Comparison of ENCODE assay signal across 22 cellular contexts in genomic region chr14:88269816-88270416, GRCh38. TPM values are rescaled to one million over a fixed set of nuclear protein-coding genes. Genes with fewer than 3 reads are reported as not detected.
DNase-seq lines count a peak whose midpoint lies in the region; ATAC-seq and TF ChIP-seq lines count a peak whose summit lies in the region.
"Had no signal": no experiment of that assay in that cellular context is flagged by ENCODE, and none has a peak within 500 bp of the region (broad histone marks: within the 10 kb centered on the region; RNA-seq: fewer than 3 reads in every experiment).

No MANE protein-coding gene starts in this region.

- 12 to 18% methylated on average over 6 to 12 of the region's 12 CpGs for WGBS in body of pancreas, 2 donors

- BruUV-seq in Caco-2 (replicated peaks; lab: Mats Ljungman, UMichigan) = no TSS peak

- H3K4me1 Mint-ChIP-seq in Caco-2 (ENCODE audit: low read depth, unreplicated experiment) = peaks cover 22% of the 10 kb centered on the region
- H3K4me1 Mint-ChIP-seq in activated T-cell treated with anti-CD3 and anti-CD28 coated beads, Interleukin-2, amount 50 U/mL, for 72 hours (ENCODE audit: low read depth) = no peaks in the 10 kb centered on the region
- H3K4me1 Mint-ChIP-seq: B cell had no signal

- ATAC-seq in body of pancreas = peak; percentile 36
- ATAC-seq in left colon = peak; percentile 74
- ATAC-seq in GM18867 (IDR thresholded peaks at IDR 0.05; ENCODE audit: unreplicated experiment) = no peak
- no peak for ATAC-seq in GM18511 (IDR thresholded peaks at IDR 0.05; ENCODE audit: unreplicated experiment)
- no peak for ATAC-seq in HG02623 (IDR thresholded peaks at IDR 0.05; ENCODE audit: unreplicated experiment)
- ATAC-seq in activated T-cell treated with anti-CD3 and anti-CD28 coated beads, Interleukin-2, amount 50 U/mL, for 72 hours (replicated peaks in 1 of 2) = no peak

- DNase-seq in Caco-2 (no peak), body of pancreas (peak; percentile 14 to 37 (median 26)), left colon (peak; percentile 36 to 46), osteoblast (ENCODE audit: insufficient read length, low spot score, missing footprints) (peak; percentile 70)
- no peak for DNase-seq in activated T-cell treated with anti-CD3 and anti-CD28 coated beads, Interleukin-2, amount 50 U/mL, for 72 hours
- DNase-seq: 8988T, DMS 273 treated with DMSO at 0.1 percent for 48 hours, DND-41, GDM1, GM23248, KBM-7, NCI-H1694 treated with DMSO at 0.1 percent for 48 hours, NCI-H2107, NCI-H510A treated with DMSO at 0.1 percent for 48 hours, NCI-H82, OCI-M1, SHP77 had no signal

- H3K27me3 ChIP-seq in Caco-2 (replicated peaks; ENCODE audit: control insufficient read depth, insufficient read depth, low read length) (no peaks in the 10 kb centered on the region), body of pancreas (no peaks in the 10 kb centered on the region), osteoblast (ENCODE audit: insufficient read depth, low read length) (no peaks in the 10 kb centered on the region)

- H2AFZ ChIP-seq in osteoblast (ENCODE audit: low read length) = no peak overlapping the region
- H2AFZ ChIP-seq: GM23248 had no signal

- H3K4me3 ChIP-seq in Caco-2 (ENCODE audit: low read depth, low read length) (no peak overlapping the region), body of pancreas (no peak overlapping the region), osteoblast (ENCODE audit: insufficient read depth, low read length) (no peak overlapping the region)
- H3K4me3 ChIP-seq: GM23248 had no signal

- peak overlapping the region; percentile 79 for H3K27ac Mint-ChIP-seq in Caco-2 (ENCODE audit: unreplicated experiment)
- H3K27ac Mint-ChIP-seq in activated T-cell treated with anti-CD3 and anti-CD28 coated beads, Interleukin-2, amount 50 U/mL, for 72 hours = no peak overlapping the region
- H3K27ac Mint-ChIP-seq: B cell had no signal

- H3K9me3 Mint-ChIP-seq in Caco-2 (ENCODE audit: unreplicated experiment) = no peaks in the 10 kb centered on the region
- no peaks in the 10 kb centered on the region for H3K9me3 Mint-ChIP-seq in activated T-cell treated with anti-CD3 and anti-CD28 coated beads, Interleukin-2, amount 50 U/mL, for 72 hours

- no peaks in the 10 kb centered on the region for H3K36me3 ChIP-seq in Caco-2 (ENCODE audit: control insufficient read depth, insufficient read depth, low read length)
- H3K36me3 ChIP-seq in body of pancreas (replicated peaks in 1 of 2; ENCODE audit: insufficient read depth in 1 of 2, low read depth in 2 of 2) = no peaks in the 10 kb centered on the region
- H3K36me3 ChIP-seq in osteoblast (ENCODE audit: insufficient read depth, low read length) = no peaks in the 10 kb centered on the region

- TF ChIP-seq POLR2A in body of pancreas (IDR thresholded peaks at IDR 0.05) = no peak

- H3K36me3 Mint-ChIP-seq in Caco-2 (ENCODE audit: insufficient read depth, unreplicated experiment) = no peaks in the 10 kb centered on the region
- H3K36me3 Mint-ChIP-seq in activated T-cell treated with anti-CD3 and anti-CD28 coated beads, Interleukin-2, amount 50 U/mL, for 72 hours (ENCODE audit: insufficient read depth in 2 of 2) = no peaks in the 10 kb centered on the region

- H3K27ac ChIP-seq in body of pancreas (peak overlapping the region; percentile 36 to 77 (median 64)), osteoblast (ENCODE audit: low read depth, low read length) (no peak overlapping the region)
- H3K27ac ChIP-seq: GM23248 had no signal

- intact Hi-C loops in Caco-2 (cut with micrococcal nuclease; ENCODE audit: unreplicated experiment) = loop anchor here (2.0 kb wide), 2 partner anchors 77 to 111 kb away; no protein-coding TSS in a partner anchor
- intact Hi-C loops in body of pancreas (cut with DNase I) = no loop called here
- intact Hi-C loops in left colon (cut with DNase I, micrococcal nuclease) = no loop called here

- H3K9me3 ChIP-seq in Caco-2 (no peaks in the 10 kb centered on the region), body of pancreas (no peaks in the 10 kb centered on the region), osteoblast (ENCODE audit: low read depth, low read length) (no peaks in the 10 kb centered on the region)

- H3K27me3 Mint-ChIP-seq in Caco-2 (ENCODE audit: insufficient read depth, unreplicated experiment) = no peaks in the 10 kb centered on the region
- H3K27me3 Mint-ChIP-seq in activated T-cell treated with anti-CD3 and anti-CD28 coated beads, Interleukin-2, amount 50 U/mL, for 72 hours (ENCODE audit: low read depth) = peaks cover 29% of the 10 kb centered on the region

- H3K4me3 Mint-ChIP-seq in Caco-2 (ENCODE audit: unreplicated experiment) = peak overlapping the region; percentile 33
- H3K4me3 Mint-ChIP-seq in activated T-cell treated with anti-CD3 and anti-CD28 coated beads, Interleukin-2, amount 50 U/mL, for 72 hours = no peak overlapping the region
- H3K4me3 Mint-ChIP-seq: B cell had no signal

- no peaks in the 10 kb centered on the region for H3K79me2 ChIP-seq in osteoblast (ENCODE audit: insufficient read depth, low read length)

- POLR2A ChIA-PET in Caco-2 (lab: Charles Lee) = interaction anchor here (1.0 kb wide), 1 partner anchor 277 kb away, joined by 4 read pairs; the partner anchor contains the start of gene GALC

- CTCF ChIA-PET in Caco-2 (lab: Charles Lee) = no interaction called here

- H4K20me1 ChIP-seq in osteoblast (ENCODE audit: insufficient read depth, low read length) = no peaks in the 10 kb centered on the region

- H3K4me1 ChIP-seq in Caco-2 (peaks cover 20% of the 10 kb centered on the region), body of pancreas (peaks cover 25% of the 10 kb centered on the region), osteoblast (ENCODE audit: insufficient read depth, low read length) (no peaks in the 10 kb centered on the region)

- no peak overlapping the region for H3K4me2 ChIP-seq in osteoblast (ENCODE audit: insufficient read depth, low read length)

- TF ChIP-seq CTCF in Caco-2 (IDR thresholded peaks at IDR 0.05; ENCODE audit: insufficient read depth in 1 of 2, low read depth in 1 of 2, low read length in 1 of 2, severe bottlenecking in 1 of 2, unreplicated experiment in 1 of 2) = no peak
- TF ChIP-seq CTCF in body of pancreas (IDR thresholded peaks at IDR 0.05) = no peak
- no peak for TF ChIP-seq CTCF in osteoblast (IDR thresholded peaks at IDR 0.05; ENCODE audit: extremely low read depth, low read depth, low read length)

RNA-seq across cellular contexts. Expression of gene KCNK10, which starts 53.2 kb away (rescaled TPM):
- total RNA-seq in Caco-2 (2022) (2.9 and 3.7 TPM in 2 replicates), body of pancreas (1 to 10 TPM; 1.6 to 3.3 TPM), left colon (1 to 10 TPM; 2.4 to 5.4 TPM), osteoblast (under 0.01 TPM in 2 replicates)
- under 1 TPM in 1 of 2 donors, not detected in 1; 0.10 TPM for total RNA-seq in activated T-cell treated with anti-CD3 and anti-CD28 coated beads, Interleukin-2, amount 50 U/mL, for 72 hours
- total RNA-seq: GM23248, RPMI7951 had no signal

Comparison
In these comparisons a context has a peak if more than half of its experiments do, and no peak if none do; other contexts are left out.
1. DNase-seq: peak in body of pancreas (4 of 4), left colon (2 of 2) and osteoblast (single experiment); none in Caco-2 (0 of 2) and activated T-cell treated with anti-CD3 and anti-CD28 coated beads, Interleukin-2, amount 50 U/mL, for 72 hours (0 of 2).
2. ATAC-seq: peak in body of pancreas (single experiment) and left colon (single experiment); none in GM18867 (single experiment), GM18511 (single experiment), HG02623 (single experiment) and activated T-cell treated with anti-CD3 and anti-CD28 coated beads, Interleukin-2, amount 50 U/mL, for 72 hours (0 of 2).